1 cellular context compared by ENCODE assay signal in genomic region chr9:128644452-128644851, GRCh38.
A peak's percentile ranks its signal among the peaks of the same experiment; 100 is the strongest.
TF ChIP-seq lines count a peak whose summit lies in the region.

No MANE protein-coding gene starts in this region.

TF ChIP-seq in HepG2, 621 proteins besides CTCF, POLR2A, EP300 and RAD21:
- TF ChIP-seq AGO2 (optimal IDR thresholded peaks at IDR 0.05; ENCODE audit: low read depth, low read length) (peak; percentile 24), CAMTA2 (CRISPR knock-in tag; IDR thresholded peaks at IDR 0.05; ENCODE audit: borderline replicate concordance) (no peak), MAFF (IDR thresholded peaks at IDR 0.05; ENCODE audit: low read depth, low read length) (peak; percentile 43), IRX3 (CRISPR knock-in tag; IDR thresholded peaks at IDR 0.05; ENCODE audit: borderline replicate concordance, low read depth) (no peak), ZFP90 (CRISPR knock-in tag; IDR thresholded peaks at IDR 0.05; ENCODE audit: borderline replicate concordance) (no peak), MAFK (conservative IDR thresholded peaks at IDR 0.05 in 1 of 2, IDR thresholded peaks at IDR 0.05 in 1 of 2; ENCODE audit: low read length in 2 of 2) (peak; percentile 25 to 66; a peak in 2 of 4 replicates), BCLAF1 (IDR thresholded peaks at IDR 0.05) (no peak), KAT7 (CRISPR knock-in tag; IDR thresholded peaks at IDR 0.05; ENCODE audit: borderline replicate concordance) (no peak), ZNF205 (CRISPR knock-in tag; IDR thresholded peaks at IDR 0.05) (no peak), TEAD3 (CRISPR knock-in tag; optimal IDR thresholded peaks at IDR 0.05; ENCODE audit: borderline replicate concordance) (no peak), MED1 (CRISPR knock-in tag; IDR thresholded peaks at IDR 0.05) (no peak), KLF13 (CRISPR knock-in tag; IDR thresholded peaks at IDR 0.05) (no peak), ESRRA (CRISPR knock-in tag; IDR thresholded peaks at IDR 0.05; ENCODE audit: low read depth) (no peak)
- TF ChIP-seq, protein P1, sequence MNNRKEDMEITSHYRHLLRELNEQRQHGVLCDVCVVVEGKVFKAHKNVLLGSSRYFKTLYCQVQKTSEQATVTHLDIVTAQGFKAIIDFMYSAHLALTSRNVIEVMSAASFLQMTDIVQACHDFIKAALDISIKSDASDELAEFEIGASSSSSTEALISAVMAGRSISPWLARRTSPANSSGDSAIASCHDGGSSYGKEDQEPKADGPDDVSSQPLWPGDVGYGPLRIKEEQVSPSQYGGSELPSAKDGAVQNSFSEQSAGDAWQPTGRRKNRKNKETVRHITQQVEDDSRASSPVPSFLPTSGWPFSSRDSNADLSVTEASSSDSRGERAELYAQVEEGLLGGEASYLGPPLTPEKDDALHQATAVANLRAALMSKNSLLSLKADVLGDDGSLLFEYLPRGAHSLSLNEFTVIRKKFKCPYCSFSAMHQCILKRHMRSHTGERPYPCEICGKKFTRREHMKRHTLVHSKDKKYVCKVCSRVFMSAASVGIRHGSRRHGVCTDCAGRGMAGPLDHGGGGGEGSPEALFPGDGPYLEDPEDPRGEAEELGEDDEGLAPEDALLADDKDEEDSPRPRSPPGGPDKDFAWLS (CRISPR knock-in tag; IDR thresholded peaks at IDR 0.05; ENCODE audit: borderline replicate concordance): no peak
- TF ChIP-seq, protein P2, sequence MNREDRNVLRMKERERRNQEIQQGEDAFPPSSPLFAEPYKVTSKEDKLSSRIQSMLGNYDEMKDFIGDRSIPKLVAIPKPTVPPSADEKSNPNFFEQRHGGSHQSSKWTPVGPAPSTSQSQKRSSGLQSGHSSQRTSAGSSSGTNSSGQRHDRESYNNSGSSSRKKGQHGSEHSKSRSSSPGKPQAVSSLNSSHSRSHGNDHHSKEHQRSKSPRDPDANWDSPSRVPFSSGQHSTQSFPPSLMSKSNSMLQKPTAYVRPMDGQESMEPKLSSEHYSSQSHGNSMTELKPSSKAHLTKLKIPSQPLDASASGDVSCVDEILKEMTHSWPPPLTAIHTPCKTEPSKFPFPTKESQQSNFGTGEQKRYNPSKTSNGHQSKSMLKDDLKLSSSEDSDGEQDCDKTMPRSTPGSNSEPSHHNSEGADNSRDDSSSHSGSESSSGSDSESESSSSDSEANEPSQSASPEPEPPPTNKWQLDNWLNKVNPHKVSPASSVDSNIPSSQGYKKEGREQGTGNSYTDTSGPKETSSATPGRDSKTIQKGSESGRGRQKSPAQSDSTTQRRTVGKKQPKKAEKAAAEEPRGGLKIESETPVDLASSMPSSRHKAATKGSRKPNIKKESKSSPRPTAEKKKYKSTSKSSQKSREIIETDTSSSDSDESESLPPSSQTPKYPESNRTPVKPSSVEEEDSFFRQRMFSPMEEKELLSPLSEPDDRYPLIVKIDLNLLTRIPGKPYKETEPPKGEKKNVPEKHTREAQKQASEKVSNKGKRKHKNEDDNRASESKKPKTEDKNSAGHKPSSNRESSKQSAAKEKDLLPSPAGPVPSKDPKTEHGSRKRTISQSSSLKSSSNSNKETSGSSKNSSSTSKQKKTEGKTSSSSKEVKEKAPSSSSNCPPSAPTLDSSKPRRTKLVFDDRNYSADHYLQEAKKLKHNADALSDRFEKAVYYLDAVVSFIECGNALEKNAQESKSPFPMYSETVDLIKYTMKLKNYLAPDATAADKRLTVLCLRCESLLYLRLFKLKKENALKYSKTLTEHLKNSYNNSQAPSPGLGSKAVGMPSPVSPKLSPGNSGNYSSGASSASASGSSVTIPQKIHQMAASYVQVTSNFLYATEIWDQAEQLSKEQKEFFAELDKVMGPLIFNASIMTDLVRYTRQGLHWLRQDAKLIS (CRISPR knock-in tag; IDR thresholded peaks at IDR 0.05): no peak
TF ChIP-seq in HepG2: peak in this region for 3.
